Comparison of ENCODE assay signal across 1 cellular context in the genomic region with DNA sequence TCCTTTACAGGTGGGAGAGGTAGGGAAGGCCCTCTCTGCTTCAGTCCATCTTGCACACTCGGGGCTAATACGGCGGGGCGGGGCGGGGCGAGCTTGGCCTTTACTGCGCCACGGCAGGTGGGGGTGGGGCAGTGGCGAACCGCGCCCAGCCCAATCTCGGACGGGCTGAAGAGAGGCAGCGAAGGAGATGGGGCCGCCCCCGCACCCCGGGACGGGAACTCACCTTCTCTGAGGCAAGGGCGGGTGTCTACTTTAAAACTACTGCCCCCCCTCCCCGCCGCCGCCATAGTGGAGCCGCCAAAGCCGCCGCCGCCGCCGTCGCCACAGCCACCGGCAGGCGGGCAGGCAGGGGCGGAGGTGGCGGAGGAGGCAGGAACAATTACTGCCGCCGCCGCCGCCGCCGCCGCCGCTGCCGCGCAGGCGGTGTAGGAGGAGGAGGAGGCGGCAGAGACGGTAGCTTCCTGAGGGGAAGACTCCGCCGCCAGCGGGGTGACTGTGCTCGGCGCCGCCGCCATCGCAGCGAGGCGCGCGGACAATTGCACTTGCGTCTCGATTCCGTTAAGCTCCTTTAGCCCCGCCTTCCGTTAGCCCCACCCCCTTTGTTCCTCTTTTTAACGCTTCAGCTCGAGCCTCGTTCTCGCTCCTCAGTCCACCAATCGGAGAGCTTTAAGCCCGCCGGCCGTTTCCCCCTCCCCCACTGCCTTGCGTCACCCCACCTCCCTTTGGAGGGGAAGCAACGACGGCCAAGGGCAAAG.
A peak's percentile ranks its signal among the peaks of the same experiment; 100 is the strongest.
TF ChIP-seq lines count a peak whose summit lies in the region.

A gene (minus strand): TSS at position 534 of the 755 bp plus-strand sequence. CDS start 19 bp downstream, at position 515.

TF ChIP-seq in HEK293, 187 proteins besides CTCF, POLR2A, EP300 and RAD21 (continued from another document and continues in another):
- TF ChIP-seq ZNF777 (tag by site-specific recombination; IDR thresholded peaks at IDR 0.05; ENCODE audit: borderline replicate concordance) (no peak), ZNF37A (tag by site-specific recombination; IDR thresholded peaks at IDR 0.05) (no peak), ZNF157 (tag by site-specific recombination; IDR thresholded peaks at IDR 0.05) (no peak), ZNF48 (tag by site-specific recombination; IDR thresholded peaks at IDR 0.05) (no peak), MZF1 (tag by site-specific recombination; IDR thresholded peaks at IDR 0.05; ENCODE audit: borderline replicate concordance) (no peak), ZNF292 (tag by site-specific recombination; IDR thresholded peaks at IDR 0.05; ENCODE audit: borderline replicate concordance, low read depth) (no peak), ZSCAN16 (tag by site-specific recombination; IDR thresholded peaks at IDR 0.05) (no peak), ZNF274 (IDR thresholded peaks at IDR 0.05; ENCODE audit: low read length) (no peak), ZNF274 (tag by site-specific recombination; IDR thresholded peaks at IDR 0.05; ENCODE audit: borderline replicate concordance) (no peak), ZNF423 (tag by site-specific recombination; IDR thresholded peaks at IDR 0.05) (no peak), ZNF623 (tag by site-specific recombination; IDR thresholded peaks at IDR 0.05) (no peak), OVOL3 (tag by site-specific recombination; IDR thresholded peaks at IDR 0.05) (no peak), ZNF664 (tag by site-specific recombination; IDR thresholded peaks at IDR 0.05) (no peak), PRDM1 (tag by site-specific recombination; IDR thresholded peaks at IDR 0.05) (no peak)
- TF ChIP-seq, protein P1, sequence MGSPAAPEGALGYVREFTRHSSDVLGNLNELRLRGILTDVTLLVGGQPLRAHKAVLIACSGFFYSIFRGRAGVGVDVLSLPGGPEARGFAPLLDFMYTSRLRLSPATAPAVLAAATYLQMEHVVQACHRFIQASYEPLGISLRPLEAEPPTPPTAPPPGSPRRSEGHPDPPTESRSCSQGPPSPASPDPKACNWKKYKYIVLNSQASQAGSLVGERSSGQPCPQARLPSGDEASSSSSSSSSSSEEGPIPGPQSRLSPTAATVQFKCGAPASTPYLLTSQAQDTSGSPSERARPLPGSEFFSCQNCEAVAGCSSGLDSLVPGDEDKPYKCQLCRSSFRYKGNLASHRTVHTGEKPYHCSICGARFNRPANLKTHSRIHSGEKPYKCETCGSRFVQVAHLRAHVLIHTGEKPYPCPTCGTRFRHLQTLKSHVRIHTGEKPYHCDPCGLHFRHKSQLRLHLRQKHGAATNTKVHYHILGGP (tag by site-specific recombination; IDR thresholded peaks at IDR 0.05), result no peak
- TF ChIP-seq, protein P2, sequence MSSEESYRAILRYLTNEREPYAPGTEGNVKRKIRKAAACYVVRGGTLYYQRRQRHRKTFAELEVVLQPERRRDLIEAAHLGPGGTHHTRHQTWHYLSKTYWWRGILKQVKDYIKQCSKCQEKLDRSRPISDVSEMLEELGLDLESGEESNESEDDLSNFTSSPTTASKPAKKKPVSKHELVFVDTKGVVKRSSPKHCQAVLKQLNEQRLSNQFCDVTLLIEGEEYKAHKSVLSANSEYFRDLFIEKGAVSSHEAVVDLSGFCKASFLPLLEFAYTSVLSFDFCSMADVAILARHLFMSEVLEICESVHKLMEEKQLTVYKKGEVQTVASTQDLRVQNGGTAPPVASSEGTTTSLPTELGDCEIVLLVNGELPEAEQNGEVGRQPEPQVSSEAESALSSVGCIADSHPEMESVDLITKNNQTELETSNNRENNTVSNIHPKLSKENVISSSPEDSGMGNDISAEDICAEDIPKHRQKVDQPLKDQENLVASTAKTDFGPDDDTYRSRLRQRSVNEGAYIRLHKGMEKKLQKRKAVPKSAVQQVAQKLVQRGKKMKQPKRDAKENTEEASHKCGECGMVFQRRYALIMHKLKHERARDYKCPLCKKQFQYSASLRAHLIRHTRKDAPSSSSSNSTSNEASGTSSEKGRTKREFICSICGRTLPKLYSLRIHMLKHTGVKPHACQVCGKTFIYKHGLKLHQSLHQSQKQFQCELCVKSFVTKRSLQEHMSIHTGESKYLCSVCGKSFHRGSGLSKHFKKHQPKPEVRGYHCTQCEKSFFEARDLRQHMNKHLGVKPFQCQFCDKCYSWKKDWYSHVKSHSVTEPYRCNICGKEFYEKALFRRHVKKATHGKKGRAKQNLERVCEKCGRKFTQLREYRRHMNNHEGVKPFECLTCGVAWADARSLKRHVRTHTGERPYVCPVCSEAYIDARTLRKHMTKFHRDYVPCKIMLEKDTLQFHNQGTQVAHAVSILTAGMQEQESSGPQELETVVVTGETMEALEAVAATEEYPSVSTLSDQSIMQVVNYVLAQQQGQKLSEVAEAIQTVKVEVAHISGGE (tag by site-specific recombination; conservative IDR thresholded peaks at IDR 0.05; ENCODE audit: low read depth), result no peak
- TF ChIP-seq, protein P3, sequence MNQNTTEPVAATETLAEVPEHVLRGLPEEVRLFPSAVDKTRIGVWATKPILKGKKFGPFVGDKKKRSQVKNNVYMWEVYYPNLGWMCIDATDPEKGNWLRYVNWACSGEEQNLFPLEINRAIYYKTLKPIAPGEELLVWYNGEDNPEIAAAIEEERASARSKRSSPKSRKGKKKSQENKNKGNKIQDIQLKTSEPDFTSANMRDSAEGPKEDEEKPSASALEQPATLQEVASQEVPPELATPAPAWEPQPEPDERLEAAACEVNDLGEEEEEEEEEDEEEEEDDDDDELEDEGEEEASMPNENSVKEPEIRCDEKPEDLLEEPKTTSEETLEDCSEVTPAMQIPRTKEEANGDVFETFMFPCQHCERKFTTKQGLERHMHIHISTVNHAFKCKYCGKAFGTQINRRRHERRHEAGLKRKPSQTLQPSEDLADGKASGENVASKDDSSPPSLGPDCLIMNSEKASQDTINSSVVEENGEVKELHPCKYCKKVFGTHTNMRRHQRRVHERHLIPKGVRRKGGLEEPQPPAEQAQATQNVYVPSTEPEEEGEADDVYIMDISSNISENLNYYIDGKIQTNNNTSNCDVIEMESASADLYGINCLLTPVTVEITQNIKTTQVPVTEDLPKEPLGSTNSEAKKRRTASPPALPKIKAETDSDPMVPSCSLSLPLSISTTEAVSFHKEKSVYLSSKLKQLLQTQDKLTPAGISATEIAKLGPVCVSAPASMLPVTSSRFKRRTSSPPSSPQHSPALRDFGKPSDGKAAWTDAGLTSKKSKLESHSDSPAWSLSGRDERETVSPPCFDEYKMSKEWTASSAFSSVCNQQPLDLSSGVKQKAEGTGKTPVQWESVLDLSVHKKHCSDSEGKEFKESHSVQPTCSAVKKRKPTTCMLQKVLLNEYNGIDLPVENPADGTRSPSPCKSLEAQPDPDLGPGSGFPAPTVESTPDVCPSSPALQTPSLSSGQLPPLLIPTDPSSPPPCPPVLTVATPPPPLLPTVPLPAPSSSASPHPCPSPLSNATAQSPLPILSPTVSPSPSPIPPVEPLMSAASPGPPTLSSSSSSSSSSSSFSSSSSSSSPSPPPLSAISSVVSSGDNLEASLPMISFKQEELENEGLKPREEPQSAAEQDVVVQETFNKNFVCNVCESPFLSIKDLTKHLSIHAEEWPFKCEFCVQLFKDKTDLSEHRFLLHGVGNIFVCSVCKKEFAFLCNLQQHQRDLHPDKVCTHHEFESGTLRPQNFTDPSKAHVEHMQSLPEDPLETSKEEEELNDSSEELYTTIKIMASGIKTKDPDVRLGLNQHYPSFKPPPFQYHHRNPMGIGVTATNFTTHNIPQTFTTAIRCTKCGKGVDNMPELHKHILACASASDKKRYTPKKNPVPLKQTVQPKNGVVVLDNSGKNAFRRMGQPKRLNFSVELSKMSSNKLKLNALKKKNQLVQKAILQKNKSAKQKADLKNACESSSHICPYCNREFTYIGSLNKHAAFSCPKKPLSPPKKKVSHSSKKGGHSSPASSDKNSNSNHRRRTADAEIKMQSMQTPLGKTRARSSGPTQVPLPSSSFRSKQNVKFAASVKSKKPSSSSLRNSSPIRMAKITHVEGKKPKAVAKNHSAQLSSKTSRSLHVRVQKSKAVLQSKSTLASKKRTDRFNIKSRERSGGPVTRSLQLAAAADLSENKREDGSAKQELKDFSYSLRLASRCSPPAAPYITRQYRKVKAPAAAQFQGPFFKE (tag by site-specific recombination; IDR thresholded peaks at IDR 0.05; ENCODE audit: borderline replicate concordance), result no peak
- TF ChIP-seq, protein P4, sequence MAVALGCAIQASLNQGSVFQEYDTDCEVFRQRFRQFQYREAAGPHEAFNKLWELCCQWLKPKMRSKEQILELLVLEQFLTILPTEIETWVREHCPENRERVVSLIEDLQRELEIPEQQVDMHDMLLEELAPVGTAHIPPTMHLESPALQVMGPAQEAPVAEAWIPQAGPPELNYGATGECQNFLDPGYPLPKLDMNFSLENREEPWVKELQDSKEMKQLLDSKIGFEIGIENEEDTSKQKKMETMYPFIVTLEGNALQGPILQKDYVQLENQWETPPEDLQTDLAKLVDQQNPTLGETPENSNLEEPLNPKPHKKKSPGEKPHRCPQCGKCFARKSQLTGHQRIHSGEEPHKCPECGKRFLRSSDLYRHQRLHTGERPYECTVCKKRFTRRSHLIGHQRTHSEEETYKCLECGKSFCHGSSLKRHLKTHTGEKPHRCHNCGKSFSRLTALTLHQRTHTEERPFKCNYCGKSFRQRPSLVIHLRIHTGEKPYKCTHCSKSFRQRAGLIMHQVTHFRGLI (tag by site-specific recombination; IDR thresholded peaks at IDR 0.05), result no peak
- TF ChIP-seq, protein P5, sequence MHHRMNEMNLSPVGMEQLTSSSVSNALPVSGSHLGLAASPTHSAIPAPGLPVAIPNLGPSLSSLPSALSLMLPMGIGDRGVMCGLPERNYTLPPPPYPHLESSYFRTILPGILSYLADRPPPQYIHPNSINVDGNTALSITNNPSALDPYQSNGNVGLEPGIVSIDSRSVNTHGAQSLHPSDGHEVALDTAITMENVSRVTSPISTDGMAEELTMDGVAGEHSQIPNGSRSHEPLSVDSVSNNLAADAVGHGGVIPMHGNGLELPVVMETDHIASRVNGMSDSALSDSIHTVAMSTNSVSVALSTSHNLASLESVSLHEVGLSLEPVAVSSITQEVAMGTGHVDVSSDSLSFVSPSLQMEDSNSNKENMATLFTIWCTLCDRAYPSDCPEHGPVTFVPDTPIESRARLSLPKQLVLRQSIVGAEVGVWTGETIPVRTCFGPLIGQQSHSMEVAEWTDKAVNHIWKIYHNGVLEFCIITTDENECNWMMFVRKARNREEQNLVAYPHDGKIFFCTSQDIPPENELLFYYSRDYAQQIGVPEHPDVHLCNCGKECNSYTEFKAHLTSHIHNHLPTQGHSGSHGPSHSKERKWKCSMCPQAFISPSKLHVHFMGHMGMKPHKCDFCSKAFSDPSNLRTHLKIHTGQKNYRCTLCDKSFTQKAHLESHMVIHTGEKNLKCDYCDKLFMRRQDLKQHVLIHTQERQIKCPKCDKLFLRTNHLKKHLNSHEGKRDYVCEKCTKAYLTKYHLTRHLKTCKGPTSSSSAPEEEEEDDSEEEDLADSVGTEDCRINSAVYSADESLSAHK (tag by site-specific recombination; IDR thresholded peaks at IDR 0.05), result no peak
- TF ChIP-seq, protein P6, sequence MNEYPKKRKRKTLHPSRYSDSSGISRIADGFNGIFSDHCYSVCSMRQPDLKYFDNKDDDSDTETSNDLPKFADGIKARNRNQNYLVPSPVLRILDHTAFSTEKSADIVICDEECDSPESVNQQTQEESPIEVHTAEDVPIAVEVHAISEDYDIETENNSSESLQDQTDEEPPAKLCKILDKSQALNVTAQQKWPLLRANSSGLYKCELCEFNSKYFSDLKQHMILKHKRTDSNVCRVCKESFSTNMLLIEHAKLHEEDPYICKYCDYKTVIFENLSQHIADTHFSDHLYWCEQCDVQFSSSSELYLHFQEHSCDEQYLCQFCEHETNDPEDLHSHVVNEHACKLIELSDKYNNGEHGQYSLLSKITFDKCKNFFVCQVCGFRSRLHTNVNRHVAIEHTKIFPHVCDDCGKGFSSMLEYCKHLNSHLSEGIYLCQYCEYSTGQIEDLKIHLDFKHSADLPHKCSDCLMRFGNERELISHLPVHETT (tag by site-specific recombination; IDR thresholded peaks at IDR 0.05), result no peak
- TF ChIP-seq, protein P7, sequence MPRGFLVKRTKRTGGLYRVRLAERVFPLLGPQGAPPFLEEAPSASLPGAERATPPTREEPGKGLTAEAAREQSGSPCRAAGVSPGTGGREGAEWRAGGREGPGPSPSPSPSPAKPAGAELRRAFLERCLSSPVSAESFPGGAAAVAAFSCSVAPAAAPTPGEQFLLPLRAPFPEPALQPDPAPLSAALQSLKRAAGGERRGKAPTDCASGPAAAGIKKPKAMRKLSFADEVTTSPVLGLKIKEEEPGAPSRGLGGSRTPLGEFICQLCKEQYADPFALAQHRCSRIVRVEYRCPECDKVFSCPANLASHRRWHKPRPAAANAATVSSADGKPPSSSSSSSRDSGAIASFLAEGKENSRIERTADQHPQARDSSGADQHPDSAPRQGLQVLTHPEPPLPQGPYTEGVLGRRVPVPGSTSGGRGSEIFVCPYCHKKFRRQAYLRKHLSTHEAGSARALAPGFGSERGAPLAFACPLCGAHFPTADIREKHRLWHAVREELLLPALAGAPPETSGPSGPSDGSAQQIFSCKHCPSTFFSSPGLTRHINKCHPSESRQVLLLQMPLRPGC (tag by site-specific recombination; IDR thresholded peaks at IDR 0.05), result no peak
- TF ChIP-seq, protein P8, sequence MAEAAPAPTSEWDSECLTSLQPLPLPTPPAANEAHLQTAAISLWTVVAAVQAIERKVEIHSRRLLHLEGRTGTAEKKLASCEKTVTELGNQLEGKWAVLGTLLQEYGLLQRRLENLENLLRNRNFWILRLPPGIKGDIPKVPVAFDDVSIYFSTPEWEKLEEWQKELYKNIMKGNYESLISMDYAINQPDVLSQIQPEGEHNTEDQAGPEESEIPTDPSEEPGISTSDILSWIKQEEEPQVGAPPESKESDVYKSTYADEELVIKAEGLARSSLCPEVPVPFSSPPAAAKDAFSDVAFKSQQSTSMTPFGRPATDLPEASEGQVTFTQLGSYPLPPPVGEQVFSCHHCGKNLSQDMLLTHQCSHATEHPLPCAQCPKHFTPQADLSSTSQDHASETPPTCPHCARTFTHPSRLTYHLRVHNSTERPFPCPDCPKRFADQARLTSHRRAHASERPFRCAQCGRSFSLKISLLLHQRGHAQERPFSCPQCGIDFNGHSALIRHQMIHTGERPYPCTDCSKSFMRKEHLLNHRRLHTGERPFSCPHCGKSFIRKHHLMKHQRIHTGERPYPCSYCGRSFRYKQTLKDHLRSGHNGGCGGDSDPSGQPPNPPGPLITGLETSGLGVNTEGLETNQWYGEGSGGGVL (tag by site-specific recombination; IDR thresholded peaks at IDR 0.05), result peak; percentile 34; the same call in 1 of the 2 replicates
- TF ChIP-seq, protein P9, sequence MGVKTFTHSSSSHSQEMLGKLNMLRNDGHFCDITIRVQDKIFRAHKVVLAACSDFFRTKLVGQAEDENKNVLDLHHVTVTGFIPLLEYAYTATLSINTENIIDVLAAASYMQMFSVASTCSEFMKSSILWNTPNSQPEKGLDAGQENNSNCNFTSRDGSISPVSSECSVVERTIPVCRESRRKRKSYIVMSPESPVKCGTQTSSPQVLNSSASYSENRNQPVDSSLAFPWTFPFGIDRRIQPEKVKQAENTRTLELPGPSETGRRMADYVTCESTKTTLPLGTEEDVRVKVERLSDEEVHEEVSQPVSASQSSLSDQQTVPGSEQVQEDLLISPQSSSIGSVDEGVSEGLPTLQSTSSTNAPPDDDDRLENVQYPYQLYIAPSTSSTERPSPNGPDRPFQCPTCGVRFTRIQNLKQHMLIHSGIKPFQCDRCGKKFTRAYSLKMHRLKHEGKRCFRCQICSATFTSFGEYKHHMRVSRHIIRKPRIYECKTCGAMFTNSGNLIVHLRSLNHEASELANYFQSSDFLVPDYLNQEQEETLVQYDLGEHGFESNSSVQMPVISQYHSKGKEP (tag by site-specific recombination; IDR thresholded peaks at IDR 0.05), result no peak
